In genomic region chrX:154402622-154403127, GRCh38 we compare ENCODE assay signal across 22 cellular contexts. TPM values are rescaled to one million over a fixed set of nuclear protein-coding genes. Genes with fewer than 3 reads are reported as not detected.
DNase-seq lines count a peak whose midpoint lies in the region; ATAC-seq lines count a peak whose summit lies in the region.
"Had no signal": no experiment of that assay in that cellular context is flagged by ENCODE, and none has a peak within 500 bp of the region (broad histone marks: within the 10 kb centered on the region; RNA-seq: fewer than 3 reads in every experiment).

No MANE protein-coding gene starts in this region.

- no peak overlapping the region for H2AK5ac ChIP-seq in mesenchymal stem cell (ENCODE audit: low read length, severe bottlenecking)

- no peak overlapping the region for H3K4me3 ChIP-seq in mesenchymal stem cell (ENCODE audit: insufficient read depth in 1 of 2, low read depth in 1 of 2, low read length in 2 of 2)
- H3K4me3 ChIP-seq: adrenal gland, gastroesophageal sphincter, smooth muscle cell, vagina had no signal

- no peak overlapping the region for H3K27ac ChIP-seq in mesenchymal stem cell (ENCODE audit: low read length, poor library complexity, severe bottlenecking)
- H3K27ac ChIP-seq: adrenal gland, gastroesophageal sphincter, vagina had no signal

- 96% methylated on average over 16 of the region's 19 CpGs for WGBS in mesenchymal stem cell

- H4K8ac ChIP-seq in mesenchymal stem cell (ENCODE audit: low read length), result peak overlapping the region; percentile 41

- no peak overlapping the region for H3K4me2 ChIP-seq in mesenchymal stem cell (ENCODE audit: low read length, poor library complexity, severe bottlenecking)
- H3K4me2 ChIP-seq: smooth muscle cell had no signal

- DNase-seq in stimulated activated CD4-positive, alpha-beta T cell treated with anti-CD3 and anti-CD28 coated beads, Interleukin-15, amount 100 ng/mL, for 24 hours, result peak; percentile 27
- no peak for DNase-seq in stimulated activated CD4-positive, alpha-beta T cell treated with anti-CD3 and anti-CD28 coated beads, Interleukin-1b, Interleukin-23, amount 100 ng/mL, for 48 hours
- no peak for DNase-seq in activated CD8-positive, alpha-beta T cell treated with anti-CD3 and anti-CD28 coated beads, Interleukin-2, amount 10 ng/mL, durations not matched to agents 7 days and 5 days
- DNase-seq in mesenchymal stem cell, result peak; percentile 26
- no peak for DNase-seq in DMS153 treated with DMSO at 0.1 percent for 48 hours (lab: John Stamatoyannopoulos, UW; ENCODE audit: unreplicated experiment)
- DNase-seq in SHP77 treated with DMSO at 0.1 percent for 48 hours (lab: John Stamatoyannopoulos, UW), result no peak
- no peak for DNase-seq in NCI-H524 treated with DMSO at 0.1 percent for 48 hours (lab: John Stamatoyannopoulos, UW)
- DNase-seq: CD4-positive, alpha-beta memory T cell; DND-41; KG1; left cardiac atrium; NCI-H1048; SHP77; stimulated activated CD4-positive, alpha-beta T cell treated with anti-CD3 and anti-CD28 coated beads, Interleukin-4, amount 100 ng/mL, for 4 hours had no signal

- no peak overlapping the region for H3K23ac ChIP-seq in mesenchymal stem cell (ENCODE audit: low read length in 2 of 2)

- H3K18ac ChIP-seq in mesenchymal stem cell (ENCODE audit: low read depth in 1 of 2, low read length in 2 of 2), result no peak overlapping the region

- H3K9me3 Mint-ChIP-seq in activated CD8-positive, alpha-beta T cell treated with anti-CD3 and anti-CD28 coated beads, Interleukin-2, amount 10 ng/mL, durations not matched to agents 7 days and 5 days (ENCODE audit: insufficient read depth), result no peaks in the 10 kb centered on the region
- H3K9me3 Mint-ChIP-seq: activated T-helper 17 cell treated with anti-CD3 and anti-CD28 coated beads, Interleukin-2, amount 50 U/mL, for 72 hours; natural killer cell treated with Interleukin-12 subunit alpha and Interleukin-12 subunit beta and Interleukin-15 and Interleukin-18, amount 100 ng/mL, for 72 hours; T-helper 1 cell treated with Interleukin-12 subunit alpha and Interleukin-12 subunit beta and Interleukin-4 antibody, amounts not matched to agents 30 μg/mL and 1 μg/mL, for 36 hours had no signal

- no peak overlapping the region for H2BK15ac ChIP-seq in mesenchymal stem cell (ENCODE audit: low read depth, poor library complexity, severe bottlenecking)

- peaks cover 11% of the 10 kb centered on the region for H3K4me1 Mint-ChIP-seq in activated CD8-positive, alpha-beta T cell treated with anti-CD3 and anti-CD28 coated beads, Interleukin-2, amount 10 ng/mL, durations not matched to agents 7 days and 5 days (ENCODE audit: low read depth)

- no peaks in the 10 kb centered on the region for H3K27me3 ChIP-seq in mesenchymal stem cell (ENCODE audit: control insufficient read depth in 1 of 2, insufficient read depth in 1 of 2, low read length in 2 of 2)
- H3K27me3 ChIP-seq: adrenal gland, gastroesophageal sphincter, vagina had no signal

- H2BK120ac ChIP-seq in mesenchymal stem cell (ENCODE audit: low read depth, low read length), result no peak overlapping the region

- H3K36me3 Mint-ChIP-seq in activated CD8-positive, alpha-beta T cell treated with anti-CD3 and anti-CD28 coated beads, Interleukin-2, amount 10 ng/mL, durations not matched to agents 7 days and 5 days (ENCODE audit: low read depth), result peaks cover 38% of the 10 kb centered on the region

- CTCF ChIA-PET in activated CD8-positive, alpha-beta T cell treated with anti-CD3 and anti-CD28 coated beads, Interleukin-2, amount 10 ng/mL, durations not matched to agents 7 days and 5 days (lab: Charles Lee), result no interaction called here

- no peak overlapping the region for H2BK12ac ChIP-seq in mesenchymal stem cell (ENCODE audit: low read length in 2 of 2)

- H3K9ac ChIP-seq in mesenchymal stem cell (ENCODE audit: low read length), result no peak overlapping the region

- peaks cover 8% of the 10 kb centered on the region for H3K4me1 ChIP-seq in mesenchymal stem cell (ENCODE audit: control insufficient read depth, insufficient read depth, low read depth, low read length)

- H3K14ac ChIP-seq in mesenchymal stem cell (ENCODE audit: low read length in 2 of 2), result no peak overlapping the region

- no peak overlapping the region for H4K91ac ChIP-seq in mesenchymal stem cell (ENCODE audit: low read length)

- ATAC-seq in activated CD8-positive, alpha-beta T cell treated with anti-CD3 and anti-CD28 coated beads, Interleukin-2, amount 10 ng/mL, durations not matched to agents 7 days and 5 days, result no peak
- ATAC-seq in HG03045 (IDR thresholded peaks at IDR 0.05; ENCODE audit: unreplicated experiment), result no peak
- ATAC-seq: activated T-helper 17 cell treated with anti-CD3 and anti-CD28 coated beads, Interleukin-2, amount 50 U/mL, for 72 hours; gastroesophageal sphincter; left cardiac atrium; natural killer cell treated with Interleukin-12 subunit alpha and Interleukin-12 subunit beta and Interleukin-15 and Interleukin-18, amount 100 ng/mL, for 72 hours had no signal

- peaks cover 8% of the 10 kb centered on the region for H3K9me3 ChIP-seq in mesenchymal stem cell (ENCODE audit: control insufficient read depth, low read length)
- H3K9me3 ChIP-seq: adrenal gland, gastroesophageal sphincter, vagina had no signal

- H3K27ac Mint-ChIP-seq in activated CD8-positive, alpha-beta T cell treated with anti-CD3 and anti-CD28 coated beads, Interleukin-2, amount 10 ng/mL, durations not matched to agents 7 days and 5 days, result peak overlapping the region; percentile 44
- H3K27ac Mint-ChIP-seq: activated T-helper 17 cell treated with anti-CD3 and anti-CD28 coated beads, Interleukin-2, amount 50 U/mL, for 72 hours; natural killer cell treated with Interleukin-12 subunit alpha and Interleukin-12 subunit beta and Interleukin-15 and Interleukin-18, amount 100 ng/mL, for 72 hours; T-helper 1 cell treated with Interleukin-12 subunit alpha and Interleukin-12 subunit beta and Interleukin-4 antibody, amounts not matched to agents 30 μg/mL and 1 μg/mL, for 36 hours had no signal

- no peak overlapping the region for H2BK5ac ChIP-seq in mesenchymal stem cell (ENCODE audit: low read depth, low read length, poor library complexity, severe bottlenecking)

- H3K27me3 Mint-ChIP-seq in activated CD8-positive, alpha-beta T cell treated with anti-CD3 and anti-CD28 coated beads, Interleukin-2, amount 10 ng/mL, durations not matched to agents 7 days and 5 days (ENCODE audit: low read depth), result no peaks in the 10 kb centered on the region
- H3K27me3 Mint-ChIP-seq: activated T-helper 17 cell treated with anti-CD3 and anti-CD28 coated beads, Interleukin-2, amount 50 U/mL, for 72 hours; CD4-positive, alpha-beta memory T cell had no signal

- H3K79me1 ChIP-seq in mesenchymal stem cell (replicated peaks; ENCODE audit: low read length, poor library complexity, severe bottlenecking), result no peaks in the 10 kb centered on the region

- no peak overlapping the region for H3K4ac ChIP-seq in mesenchymal stem cell (ENCODE audit: low read depth in 1 of 2, low read length in 2 of 2)

- no peak overlapping the region for H2AFZ ChIP-seq in mesenchymal stem cell (ENCODE audit: low read depth, low read length)

- no peak overlapping the region for H3K4me3 Mint-ChIP-seq in activated CD8-positive, alpha-beta T cell treated with anti-CD3 and anti-CD28 coated beads, Interleukin-2, amount 10 ng/mL, durations not matched to agents 7 days and 5 days
- H3K4me3 Mint-ChIP-seq: activated T-helper 17 cell treated with anti-CD3 and anti-CD28 coated beads, Interleukin-2, amount 50 U/mL, for 72 hours; CD4-positive, alpha-beta memory T cell; natural killer cell treated with Interleukin-12 subunit alpha and Interleukin-12 subunit beta and Interleukin-15 and Interleukin-18, amount 100 ng/mL, for 72 hours; T-helper 1 cell treated with Interleukin-12 subunit alpha and Interleukin-12 subunit beta and Interleukin-4 antibody, amounts not matched to agents 30 μg/mL and 1 μg/mL, for 36 hours had no signal

- POLR2A ChIA-PET in activated CD8-positive, alpha-beta T cell treated with anti-CD3 and anti-CD28 coated beads, Interleukin-2, amount 10 ng/mL, durations not matched to agents 7 days and 5 days (lab: Charles Lee), result interaction anchor here (0.6 to 1.1 kb wide), 2 partner anchors 32 to 87 kb away, joined by 3 read pairs; no protein-coding TSS in a partner anchor

- peaks cover 32 to 46% of the 10 kb centered on the region in 2 experiments for H3K36me3 ChIP-seq in mesenchymal stem cell (ENCODE audit: control insufficient read depth in 1 of 2, insufficient read depth in 2 of 2, low read depth in 1 of 2, low read length in 2 of 2)

RNA-seq across cellular contexts. Expression of gene RPL10, which starts 4.5 kb away (rescaled TPM):
- 1,000 to 10,000 TPM; 2,758 to 2,862 TPM for total RNA-seq in activated CD8-positive, alpha-beta T cell treated with anti-CD3 and anti-CD28 coated beads, Interleukin-2, amount 10 ng/mL, durations not matched to agents 7 days and 5 days
- polyA plus RNA-seq in mesenchymal stem cell (2013, experiment 1 of 2), result 4,138 TPM
- 3,979 TPM for polyA plus RNA-seq in mesenchymal stem cell (2013, experiment 2 of 2)

RNA-seq across cellular contexts. Expression of gene DNASE1L1, which starts 6.4 kb away (rescaled TPM):
- 10 to 100 TPM; 22.5 to 26.5 TPM for total RNA-seq in activated CD8-positive, alpha-beta T cell treated with anti-CD3 and anti-CD28 coated beads, Interleukin-2, amount 10 ng/mL, durations not matched to agents 7 days and 5 days
- 53.5 TPM for polyA plus RNA-seq in mesenchymal stem cell (2013, experiment 1 of 2)
- polyA plus RNA-seq in mesenchymal stem cell (2013, experiment 2 of 2), result 52.9 TPM

RNA-seq across cellular contexts. Expression of gene TAFAZZIN, which starts 8.7 kb away (rescaled TPM):
- total RNA-seq in activated CD8-positive, alpha-beta T cell treated with anti-CD3 and anti-CD28 coated beads, Interleukin-2, amount 10 ng/mL, durations not matched to agents 7 days and 5 days, result 10 to 100 TPM; 76.5 to 77.4 TPM
- 15.9 TPM for polyA plus RNA-seq in mesenchymal stem cell (2013, experiment 1 of 2)
- 14.1 TPM for polyA plus RNA-seq in mesenchymal stem cell (2013, experiment 2 of 2)

RNA-seq across cellular contexts. Expression of gene EMD, which starts 23.6 kb away (rescaled TPM):
- 10 to 100 TPM; 65.9 to 66.0 TPM for total RNA-seq in activated CD8-positive, alpha-beta T cell treated with anti-CD3 and anti-CD28 coated beads, Interleukin-2, amount 10 ng/mL, durations not matched to agents 7 days and 5 days
- polyA plus RNA-seq in mesenchymal stem cell (2013, experiment 1 of 2), result 66.4 TPM
- polyA plus RNA-seq in mesenchymal stem cell (2013, experiment 2 of 2), result 66.8 TPM

RNA-seq across cellular contexts. Expression of gene ATP6AP1, which starts 25.8 kb away (rescaled TPM):
- 10 to 100 TPM; 41.5 to 43.5 TPM for total RNA-seq in activated CD8-positive, alpha-beta T cell treated with anti-CD3 and anti-CD28 coated beads, Interleukin-2, amount 10 ng/mL, durations not matched to agents 7 days and 5 days
- 157 TPM for polyA plus RNA-seq in mesenchymal stem cell (2013, experiment 1 of 2)
- 156 TPM for polyA plus RNA-seq in mesenchymal stem cell (2013, experiment 2 of 2)

Comparison
In these comparisons a context has a peak if more than half of its experiments do, and no peak if none do; other contexts are left out.
1. DNase-seq: peak in stimulated activated CD4-positive, alpha-beta T cell treated with anti-CD3 and anti-CD28 coated beads, Interleukin-15, amount 100 ng/mL, for 24 hours (single experiment) and mesenchymal stem cell (single experiment); none in stimulated activated CD4-positive, alpha-beta T cell treated with anti-CD3 and anti-CD28 coated beads, Interleukin-1b, Interleukin-23, amount 100 ng/mL, for 48 hours (single experiment), activated CD8-positive, alpha-beta T cell treated with anti-CD3 and anti-CD28 coated beads, Interleukin-2, amount 10 ng/mL, durations not matched to agents 7 days and 5 days (single experiment), DMS153 treated with DMSO at 0.1 percent for 48 hours (single experiment), SHP77 treated with DMSO at 0.1 percent for 48 hours (single experiment) and NCI-H524 treated with DMSO at 0.1 percent for 48 hours (single experiment).